Comparison of ENCODE assay signal across 19 cellular contexts in the genomic region with DNA sequence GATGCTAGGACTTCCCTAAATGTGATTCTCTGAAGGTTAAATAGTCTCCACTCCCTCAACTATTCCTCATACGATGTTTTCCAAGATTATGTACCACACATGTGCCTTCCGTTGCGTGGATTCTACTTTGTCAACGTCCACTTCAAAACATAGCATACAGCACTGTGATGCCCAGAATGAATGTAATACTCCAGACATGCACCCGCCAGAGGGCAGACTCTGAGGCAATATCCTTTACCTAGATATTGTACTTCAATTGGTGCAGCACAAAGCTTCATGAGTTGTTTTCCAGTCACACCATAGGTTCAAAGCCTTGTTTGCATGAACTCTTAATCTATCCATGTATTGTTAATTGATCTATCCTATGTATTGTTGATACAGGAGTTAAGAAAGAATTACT.
"Had no signal": no experiment of that assay in that cellular context is flagged by ENCODE, and none has a peak within 500 bp of the region (broad histone marks: within the 10 kb centered on the region; RNA-seq: fewer than 3 reads in every experiment).

No MANE protein-coding gene starts in this region.

- ATAC-seq: Panc1, PC-3 had no signal

- DNase-seq: KBM-7, MG63, NCI-H1092, NCI-H1105 treated with DMSO at 0.1 percent for 48 hours, NCI-H1417 treated with DMSO at 0.1 percent for 48 hours, NCI-H146, NCI-H1694 treated with DMSO at 0.1 percent for 48 hours, NCI-H1930, NCI-H2081, NCI-H2107, NCI-H2227 treated with DMSO at 0.1 percent for 48 hours, NCI-H524, NCI-H748 treated with DMSO at 0.1 percent for 48 hours, PC-3, SHP77, SK-N-SH, SW 1271 had no signal

- H3K9ac ChIP-seq: SK-N-SH had no signal

- H3K4me2 ChIP-seq: SK-N-SH had no signal

- H3K4me3 ChIP-seq: MG63 had no signal

- H3K27me3 ChIP-seq: MG63 had no signal

- H3K36me3 ChIP-seq: MG63 had no signal

- H3K9me3 ChIP-seq: SK-N-SH had no signal

- H3K27ac ChIP-seq: RWPE1 had no signal
